ENCODE assay signal across 8 cellular contexts in the genomic region with DNA sequence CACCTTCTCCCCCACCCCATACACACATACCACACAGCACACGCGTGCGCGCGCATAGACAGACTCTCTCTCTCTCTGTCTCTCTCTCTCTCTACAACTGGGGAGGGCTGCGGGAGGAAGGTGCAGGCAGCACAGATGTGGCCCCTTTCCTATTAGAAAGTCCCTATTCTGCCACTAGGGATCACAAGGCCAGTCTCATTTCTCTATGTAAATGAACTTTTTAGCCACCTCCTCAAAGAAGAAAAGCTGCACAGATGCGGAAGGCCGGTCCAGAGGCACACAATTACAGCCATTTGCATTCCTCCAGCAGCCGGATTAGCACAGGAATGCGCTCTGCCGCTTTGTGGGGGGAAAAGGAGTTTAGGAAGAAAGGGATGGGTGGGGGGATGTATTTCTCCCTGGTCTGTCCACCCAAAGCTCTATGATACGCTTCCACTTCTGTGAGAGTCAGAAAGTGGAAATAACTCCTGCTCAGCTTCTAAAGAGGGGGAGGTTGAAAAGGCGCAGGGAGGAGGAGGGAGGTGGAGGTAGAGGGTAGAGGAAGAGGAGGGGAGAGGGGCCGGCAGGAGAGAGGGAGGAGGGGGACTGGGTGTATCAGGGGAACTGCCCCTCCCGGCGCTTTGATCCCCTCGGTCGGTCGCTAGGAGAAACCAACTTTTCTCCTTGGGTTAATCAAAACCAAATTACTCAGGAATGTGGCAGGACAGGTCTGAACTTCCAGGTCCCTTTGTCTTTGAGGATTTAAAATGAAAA. TPM values are rescaled to one million over a fixed set of nuclear protein-coding genes. Genes with fewer than 3 reads are reported as not detected.
DNase-seq lines count a peak whose midpoint lies in the region; ATAC-seq and TF ChIP-seq lines count a peak whose summit lies in the region.

No MANE protein-coding gene starts in this region.

- no peak for TF ChIP-seq POLR2A in suprapubic skin (IDR thresholded peaks at IDR 0.05)

- no peak for DNase-seq in lower lobe of right lung
- DNase-seq in D341Med (ENCODE audit: low spot score) = no peak
- DNase-seq in A172 (ENCODE audit: low spot score) = no peak
- no peak for DNase-seq in suprapubic skin (ENCODE audit: low spot score in 2 of 2)
- DNase-seq in NAMALWA (ENCODE audit: low spot score) = no peak

- H3K27ac ChIP-seq in lower lobe of right lung = peak overlapping the region; percentile 5
- H3K27ac ChIP-seq in suprapubic skin = no peak overlapping the region

- ATAC-seq in GM19468 (IDR thresholded peaks at IDR 0.05; ENCODE audit: extremely low read depth, unreplicated experiment) (peak; percentile 66), HG03460 (IDR thresholded peaks at IDR 0.05; ENCODE audit: unreplicated experiment) (peak; percentile 74), lower lobe of right lung (peak; percentile 41 to 61)

- TF ChIP-seq CTCF in lower lobe of right lung (IDR thresholded peaks at IDR 0.05) (no peak), suprapubic skin (IDR thresholded peaks at IDR 0.05) (no peak)

- intact Hi-C loops in lower lobe of right lung (cut with DNase I) = no loop called here

- no peaks in the 10 kb centered on the region for H3K36me3 ChIP-seq in lower lobe of right lung
- no peaks in the 10 kb centered on the region for H3K36me3 ChIP-seq in suprapubic skin

- H3K4me1 ChIP-seq in lower lobe of right lung (peaks cover 53% of the 10 kb centered on the region), suprapubic skin (peaks cover 21% of the 10 kb centered on the region)

- no peak for TF ChIP-seq EP300 in suprapubic skin (IDR thresholded peaks at IDR 0.05)

- peak overlapping the region; percentile 22; the same call in 1 of the 2 replicates for H3K4me3 ChIP-seq in GM08714 (ENCODE audit: low read length)
- H3K4me3 ChIP-seq in lower lobe of right lung = no peak overlapping the region
- no peak overlapping the region for H3K4me3 ChIP-seq in suprapubic skin

- H3K27me3 ChIP-seq in lower lobe of right lung (ENCODE audit: low read depth) (no peaks in the 10 kb centered on the region), suprapubic skin (no peaks in the 10 kb centered on the region)

- 65% methylated on average over 18 of the region's 19 CpGs for WGBS in suprapubic skin

- H3K9me3 ChIP-seq in lower lobe of right lung (no peaks in the 10 kb centered on the region), suprapubic skin (no peaks in the 10 kb centered on the region)

RNA-seq across cellular contexts. Expression of gene ZFHX3, which starts 11.7 kb away (rescaled TPM):
- total RNA-seq in lower lobe of right lung (29.3 TPM), suprapubic skin (10 to 100 TPM; 10.4 to 16.1 (median 12.8) TPM)
- 2.4 and 2.5 TPM in 2 replicates for total RNA-seq in A172 (2014; rRNA removed; shearing (Covaris generic))
